ENCODE assay signal across 15 cellular contexts in genomic region chr2:165846056-165846455, GRCh38. TPM values are rescaled to one million over a fixed set of nuclear protein-coding genes. Genes with fewer than 3 reads are reported as not detected.
DNase-seq lines count a peak whose midpoint lies in the region; ATAC-seq and TF ChIP-seq lines count a peak whose summit lies in the region.
"Had no signal": no experiment of that assay in that cellular context is flagged by ENCODE, and none has a peak within 500 bp of the region (broad histone marks: within the 10 kb centered on the region; RNA-seq: fewer than 3 reads in every experiment).

No MANE protein-coding gene starts in this region.

- no peak overlapping the region for H4K5ac ChIP-seq in H9 (ENCODE audit: insufficient read length, low read depth, low read length)

- H2BK15ac ChIP-seq in H9 (ENCODE audit: low read depth, low read length), result no peak overlapping the region

- ATAC-seq in GM18505 (IDR thresholded peaks at IDR 0.05; ENCODE audit: unreplicated experiment) (no peak), HG03095 (IDR thresholded peaks at IDR 0.05; ENCODE audit: unreplicated experiment) (no peak)
- ATAC-seq in stimulated activated memory B cell treated with anti-CD40 and anti-IgM and Interleukin-4, amounts not matched to agents 10 μg/mL and 1 μg/mL and 100 μg/mL, for 72 hours, result no peak

- no peaks in the 10 kb centered on the region for H3K27me3 Mint-ChIP-seq in H9 (ENCODE audit: low read depth)
- no peaks in the 10 kb centered on the region for H3K27me3 Mint-ChIP-seq in mesothelial cell of epicardium (ENCODE audit: low read depth)
- H3K27me3 Mint-ChIP-seq in stimulated activated memory B cell treated with anti-CD40 and anti-IgM and Interleukin-4, amounts not matched to agents 10 μg/mL and 1 μg/mL and 100 μg/mL, for 72 hours, result no peaks in the 10 kb centered on the region

- no peak overlapping the region for H3K4me3 Mint-ChIP-seq in H9
- no peak overlapping the region for H3K4me3 Mint-ChIP-seq in mesothelial cell of epicardium
- H3K4me3 Mint-ChIP-seq in stimulated activated memory B cell treated with anti-CD40 and anti-IgM and Interleukin-4, amounts not matched to agents 10 μg/mL and 1 μg/mL and 100 μg/mL, for 72 hours, result no peak overlapping the region
- H3K4me3 Mint-ChIP-seq: CD4-positive, CD25-positive, alpha-beta regulatory T cell; CD8-positive, alpha-beta memory T cell had no signal

- peak overlapping the region; percentile 4 to 80 (median 68); a peak in 5 of 7 replicates for H3K27ac Mint-ChIP-seq in H9
- no peak overlapping the region for H3K27ac Mint-ChIP-seq in mesothelial cell of epicardium
- H3K27ac Mint-ChIP-seq in stimulated activated memory B cell treated with anti-CD40 and anti-IgM and Interleukin-4, amounts not matched to agents 10 μg/mL and 1 μg/mL and 100 μg/mL, for 72 hours, result no peak overlapping the region
- H3K27ac Mint-ChIP-seq: CD4-positive, CD25-positive, alpha-beta regulatory T cell; CD8-positive, alpha-beta memory T cell had no signal

- H2AK5ac ChIP-seq in H9 (ENCODE audit: insufficient read length, low read length), result no peak overlapping the region

- no peak overlapping the region for H4K91ac ChIP-seq in H9 (ENCODE audit: insufficient read length, low read depth, low read length)

- no CpG with 5 or more reads among the region's 7 CpGs for WGBS in H9 (ENCODE audit: extremely low coverage, insufficient read length, low lambda C conversion rate)

- H3K4me1 ChIP-seq in H9 (ENCODE audit: insufficient read depth, low read length), result peaks cover 3% of the 10 kb centered on the region; the same call in 1 of the 2 replicates
- H3K4me1 ChIP-seq: BE2C, Caco-2 had no signal

- H3K4me2 ChIP-seq in H9 (ENCODE audit: insufficient read depth, insufficient read length, low read length), result no peak overlapping the region

- H3K56ac ChIP-seq in H9 (ENCODE audit: insufficient read length, low read depth, low read length), result no peak overlapping the region

- H3K9me3 Mint-ChIP-seq in H9, result peaks cover 17 to 21% of the 10 kb centered on the region in 2 experiments
- peaks cover 25% of the 10 kb centered on the region for H3K9me3 Mint-ChIP-seq in mesothelial cell of epicardium
- H3K9me3 Mint-ChIP-seq in stimulated activated memory B cell treated with anti-CD40 and anti-IgM and Interleukin-4, amounts not matched to agents 10 μg/mL and 1 μg/mL and 100 μg/mL, for 72 hours, result no peaks in the 10 kb centered on the region

- no peaks in the 10 kb centered on the region for H3K9me3 ChIP-seq in H9 (ENCODE audit: control insufficient read depth, low read depth, low read length)
- no peaks in the 10 kb centered on the region for H3K9me3 ChIP-seq in SK-N-MC (ENCODE audit: low read depth, low read length)
- H3K9me3 ChIP-seq: BE2C, Caco-2, HAP-1 had no signal

- no peak overlapping the region; the same call in 1 of the 2 replicates for H3K4me3 ChIP-seq in SK-N-MC
- H3K4me3 ChIP-seq: GM23248, HAP-1 had no signal

- peaks cover 2 to 17% (median 5%) of the 10 kb centered on the region in 3 experiments; a peak in 4 of 7 replicates for H3K36me3 Mint-ChIP-seq in H9 (ENCODE audit: insufficient read depth in 1 of 3, low read depth in 3 of 3)
- peaks cover 15% of the 10 kb centered on the region for H3K36me3 Mint-ChIP-seq in mesothelial cell of epicardium
- H3K36me3 Mint-ChIP-seq in stimulated activated memory B cell treated with anti-CD40 and anti-IgM and Interleukin-4, amounts not matched to agents 10 μg/mL and 1 μg/mL and 100 μg/mL, for 72 hours, result no peaks in the 10 kb centered on the region

- H2BK5ac ChIP-seq in H9 (ENCODE audit: insufficient read length, low read length), result no peak overlapping the region

- no peak for DNase-seq in H9
- no peak for DNase-seq in SK-N-MC (ENCODE audit: low read depth, low spot score)
- peak; percentile 91 for DNase-seq in foreskin melanocyte
- no peak for DNase-seq in mesothelial cell of epicardium (ENCODE audit: low spot score in 2 of 2, unreplicated experiment in 2 of 2)
- DNase-seq: ACHN; BE2C; C1 segment of cervical spinal cord; Caco-2; CD4-positive, CD25-positive, alpha-beta regulatory T cell; CD8-positive, alpha-beta memory T cell had no signal

- H2AFZ ChIP-seq in H9 (ENCODE audit: low read length), result no peak overlapping the region

- H3K18ac ChIP-seq in H9 (ENCODE audit: insufficient read length, low read depth, low read length), result no peak overlapping the region

- H3K14ac ChIP-seq in H9 (ENCODE audit: insufficient read depth, low read length), result no peak overlapping the region

- H3K4me1 Mint-ChIP-seq in H9 (peaks cover 49 to 50% of the 10 kb centered on the region in 2 experiments), mesothelial cell of epicardium (no peaks in the 10 kb centered on the region)
- H3K4me1 Mint-ChIP-seq in stimulated activated memory B cell treated with anti-CD40 and anti-IgM and Interleukin-4, amounts not matched to agents 10 μg/mL and 1 μg/mL and 100 μg/mL, for 72 hours, result no peaks in the 10 kb centered on the region
- H3K4me1 Mint-ChIP-seq: CD4-positive, CD25-positive, alpha-beta regulatory T cell; CD8-positive, alpha-beta memory T cell had no signal

- H3K9ac ChIP-seq in H9 (ENCODE audit: extremely low read depth, insufficient read length, low read length) (no peak overlapping the region), SK-N-MC (ENCODE audit: insufficient read length) (no peak overlapping the region)
- H3K9ac ChIP-seq: GM23248 had no signal

- H4K20me1 ChIP-seq in H9 (ENCODE audit: control insufficient read depth, insufficient read depth, insufficient read length), result no peaks in the 10 kb centered on the region

- H3K27me3 ChIP-seq in H9 (ENCODE audit: insufficient read depth, low read length), result no peaks in the 10 kb centered on the region
- H3K27me3 ChIP-seq: BE2C had no signal

- H2BK12ac ChIP-seq in H9 (ENCODE audit: insufficient read length, low read depth, low read length), result no peak overlapping the region

- H2BK120ac ChIP-seq in H9 (ENCODE audit: low read depth, low read length, poor library complexity, severe bottlenecking), result no peak overlapping the region

- H3K27ac ChIP-seq in H9 (ENCODE audit: insufficient read length, low read depth, low read length), result no peak overlapping the region
- H3K27ac ChIP-seq in SK-N-MC, result 0 out of 2 replicates have a peak overlapping the region, but pooled peaks have one; percentile 60
- H3K27ac ChIP-seq: GM23248 had no signal

- no peak overlapping the region for H4K8ac ChIP-seq in H9 (replicated peaks; ENCODE audit: insufficient read length, low read depth, low read length)

- no peaks in the 10 kb centered on the region for H3K36me3 ChIP-seq in SK-N-MC (ENCODE audit: insufficient read depth, low read length)
- H3K36me3 ChIP-seq: BE2C, HAP-1 had no signal

- TF ChIP-seq CTCF in H9 (conservative IDR thresholded peaks at IDR 0.05) (no peak), mesothelial cell of epicardium (IDR thresholded peaks at IDR 0.05; ENCODE audit: unreplicated experiment) (no peak)

- no peak overlapping the region for H3K23ac ChIP-seq in H9 (ENCODE audit: insufficient read length, low read depth, low read length)

- H2BK20ac ChIP-seq in H9 (ENCODE audit: low read depth, low read length, poor library complexity, severe bottlenecking), result no peak overlapping the region

- H3K79me2 ChIP-seq in H9 (ENCODE audit: insufficient read depth, low read length), result no peaks in the 10 kb centered on the region

- H3K4ac ChIP-seq in H9 (ENCODE audit: low read depth, low read length), result no peak overlapping the region

- H3K79me1 ChIP-seq in H9 (ENCODE audit: insufficient read depth, low read depth, low read length, poor library complexity, severe bottlenecking), result no peaks in the 10 kb centered on the region

- H3T11ph ChIP-seq in H9 (ENCODE audit: low read length), result no peak overlapping the region

- no peaks in the 10 kb centered on the region for H3K23me2 ChIP-seq in H9 (ENCODE audit: insufficient read length, low read depth, low read length, poor library complexity, severe bottlenecking)

- no peak for TF ChIP-seq POLR2A in GM18505 (IDR thresholded peaks at IDR 0.05; ENCODE audit: borderline replicate concordance, extremely low read depth, insufficient read depth, insufficient read length)

RNA-seq across cellular contexts. Expression of gene GALNT3, which starts 52.0 kb away (rescaled TPM):
- total RNA-seq in H9 (2021) (17.3 and 18.5 TPM in 2 replicates), mesothelial cell of epicardium (8.2 to 10.1 TPM (median 8.3 TPM) in 3 replicates)

Comparison
In these comparisons a context has a peak if more than half of its experiments do, and no peak if none do; other contexts are left out.
1. H3K27ac Mint-ChIP-seq: peak in H9 (3 of 3); none in mesothelial cell of epicardium (single experiment) and stimulated activated memory B cell treated with anti-CD40 and anti-IgM and Interleukin-4, amounts not matched to agents 10 μg/mL and 1 μg/mL and 100 μg/mL, for 72 hours (single experiment).